25 cellular contexts compared by ENCODE assay signal in the genomic region with DNA sequence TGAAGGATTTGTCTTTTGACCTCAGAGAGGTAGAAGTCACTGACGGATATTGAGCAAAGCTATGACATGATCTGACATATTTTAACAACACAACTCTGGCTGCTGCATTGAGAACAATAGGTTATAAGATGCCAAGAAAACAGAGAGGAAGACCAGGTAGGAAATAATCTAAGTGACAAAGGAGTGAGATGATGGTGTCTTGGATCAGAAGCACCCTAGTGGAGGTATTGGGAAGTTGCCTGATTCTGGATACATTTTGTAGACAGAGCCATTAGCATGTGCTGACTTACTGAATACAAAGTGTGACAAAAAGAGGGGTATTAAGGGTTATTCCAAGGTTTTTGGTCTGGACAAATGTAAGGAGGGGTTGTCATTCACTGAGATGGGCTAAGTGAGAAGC.
DNase-seq lines count a peak whose midpoint lies in the region; ATAC-seq and TF ChIP-seq lines count a peak whose summit lies in the region.
"Had no signal": no experiment of that assay in that cellular context is flagged by ENCODE, and none has a peak within 500 bp of the region (broad histone marks: within the 10 kb centered on the region; RNA-seq: fewer than 3 reads in every experiment).

No MANE protein-coding gene starts in this region.

- H3K9me3 Mint-ChIP-seq in WTC11 (peaks cover 45% of the 10 kb centered on the region), neural crest cell (no peaks in the 10 kb centered on the region)
- peaks cover 11% of the 10 kb centered on the region for H3K9me3 Mint-ChIP-seq in activated T-helper 1 cell treated with anti-CD3 and anti-CD28 coated beads, Interleukin-12 subunit alpha, Interleukin-12 subunit beta, Interleukin-2, Interleukin-4 antibody, amounts not matched to agents 30 ng/mL and 10 ng/mL and 1 ng/mL, durations not matched to agents 14 hours and 24 hours and 36 hours

- intact Hi-C loops in activated T-helper 1 cell treated with anti-CD3 and anti-CD28 coated beads, Interleukin-12 subunit alpha, Interleukin-12 subunit beta, Interleukin-2, Interleukin-4 antibody, amounts not matched to agents 30 ng/mL and 10 ng/mL and 1 ng/mL, durations not matched to agents 14 hours and 24 hours and 36 hours (cut with micrococcal nuclease): no loop called here

- ATAC-seq in WTC11 (peak; percentile 60), HG03175 (IDR thresholded peaks at IDR 0.05; ENCODE audit: unreplicated experiment) (no peak)
- ATAC-seq: activated CD8-positive, alpha-beta T cell treated with anti-CD3 and anti-CD28 coated beads for 36 hours; body of pancreas; HCT116; K562; left cardiac atrium had no signal

- CTCF ChIA-PET in WTC11 (lab: Charles Lee): no interaction called here

- no peak overlapping the region for H3K4me3 ChIP-seq in GM12864 (ENCODE audit: low read depth, low read length)
- H3K4me3 ChIP-seq: body of pancreas, K562, prostate gland, SJSA1, transverse colon had no signal

- POLR2A ChIA-PET in WTC11 (lab: Charles Lee): no interaction called here

- no peaks in the 10 kb centered on the region for H3K27me3 Mint-ChIP-seq in WTC11 (ENCODE audit: low read depth)
- H3K27me3 Mint-ChIP-seq in neural crest cell (ENCODE audit: low read depth): no peaks in the 10 kb centered on the region
- H3K27me3 Mint-ChIP-seq in activated T-helper 1 cell treated with anti-CD3 and anti-CD28 coated beads, Interleukin-12 subunit alpha, Interleukin-12 subunit beta, Interleukin-2, Interleukin-4 antibody, amounts not matched to agents 30 ng/mL and 10 ng/mL and 1 ng/mL, durations not matched to agents 14 hours and 24 hours and 36 hours (ENCODE audit: insufficient read depth): no peaks in the 10 kb centered on the region
- H3K27me3 Mint-ChIP-seq: activated CD8-positive, alpha-beta T cell treated with anti-CD3 and anti-CD28 coated beads for 36 hours; activated naive CD8-positive, alpha-beta T cell treated with anti-CD3 and anti-CD28 coated beads, Interleukin-2, amount 10 ng/mL, durations not matched to agents 7 days and 5 days; stimulated activated naive CD8-positive, alpha-beta T cell treated with anti-CD3 and anti-CD28 coated beads, Interleukin-15, Interleukin-2, amounts not matched to agents 100 ng/mL and 50 ng/mL, for 24 hours had no signal

- no peak for DNase-seq in GM12864 (ENCODE audit: low read depth)
- DNase-seq in HT-29 (ENCODE audit: low spot score): peak; percentile 36
- no peak for DNase-seq in WTC11 (ENCODE audit: low spot score)
- no peak for DNase-seq in neural crest cell (ENCODE audit: low read depth, low spot score)
- no peak for DNase-seq in activated T-helper 1 cell treated with anti-CD3 and anti-CD28 coated beads, Interleukin-12 subunit alpha, Interleukin-12 subunit beta, Interleukin-2, Interleukin-4 antibody, amounts not matched to agents 30 ng/mL and 10 ng/mL and 1 ng/mL, durations not matched to agents 14 hours and 24 hours and 36 hours (ENCODE audit: low spot score)
- DNase-seq in NOMO-1 (lab: John Stamatoyannopoulos, UW; ENCODE audit: unreplicated experiment in 2 of 2): no peak
- DNase-seq: activated CD4-positive, CD25-positive, alpha-beta regulatory T cell; activated CD8-positive, alpha-beta T cell treated with anti-CD3 and anti-CD28 coated beads for 36 hours; activated naive CD8-positive, alpha-beta T cell treated with anti-CD3 and anti-CD28 coated beads, Interleukin-2, amount 10 ng/mL, durations not matched to agents 7 days and 5 days; activated T-cell treated with anti-CD3 and anti-CD28 coated beads, Interleukin-2, amount 50 U/mL, for 48 hours; body of pancreas; Calu3; GF-D8; left cardiac atrium; MV-4-11; NCI-H2029 treated with DMSO at 0.1 percent for 48 hours; NCI-H510A treated with DMSO at 0.1 percent for 48 hours; stimulated activated CD4-positive, alpha-beta T cell treated with anti-CD3 and anti-CD28 coated beads, Interleukin-2, amount 100 ng/mL, for 48 hours; transverse colon had no signal

- no peaks in the 10 kb centered on the region for H3K4me1 Mint-ChIP-seq in WTC11
- no peaks in the 10 kb centered on the region for H3K4me1 Mint-ChIP-seq in neural crest cell
- H3K4me1 Mint-ChIP-seq in activated T-helper 1 cell treated with anti-CD3 and anti-CD28 coated beads, Interleukin-12 subunit alpha, Interleukin-12 subunit beta, Interleukin-2, Interleukin-4 antibody, amounts not matched to agents 30 ng/mL and 10 ng/mL and 1 ng/mL, durations not matched to agents 14 hours and 24 hours and 36 hours (ENCODE audit: low read depth): no peaks in the 10 kb centered on the region
- H3K4me1 Mint-ChIP-seq: activated naive CD8-positive, alpha-beta T cell treated with anti-CD3 and anti-CD28 coated beads, Interleukin-2, amount 10 ng/mL, durations not matched to agents 7 days and 5 days had no signal

- peaks cover 6% of the 10 kb centered on the region for H3K36me3 Mint-ChIP-seq in WTC11
- no peaks in the 10 kb centered on the region for H3K36me3 Mint-ChIP-seq in neural crest cell (ENCODE audit: low read depth)
- H3K36me3 Mint-ChIP-seq in activated T-helper 1 cell treated with anti-CD3 and anti-CD28 coated beads, Interleukin-12 subunit alpha, Interleukin-12 subunit beta, Interleukin-2, Interleukin-4 antibody, amounts not matched to agents 30 ng/mL and 10 ng/mL and 1 ng/mL, durations not matched to agents 14 hours and 24 hours and 36 hours (ENCODE audit: low read depth): no peaks in the 10 kb centered on the region
- H3K36me3 Mint-ChIP-seq: activated naive CD8-positive, alpha-beta T cell treated with anti-CD3 and anti-CD28 coated beads, Interleukin-2, amount 10 ng/mL, durations not matched to agents 7 days and 5 days had no signal

- no peak overlapping the region for H3K27ac Mint-ChIP-seq in WTC11
- H3K27ac Mint-ChIP-seq in neural crest cell (ENCODE audit: unreplicated experiment): no peak overlapping the region
- H3K27ac Mint-ChIP-seq in activated T-helper 1 cell treated with anti-CD3 and anti-CD28 coated beads, Interleukin-12 subunit alpha, Interleukin-12 subunit beta, Interleukin-2, Interleukin-4 antibody, amounts not matched to agents 30 ng/mL and 10 ng/mL and 1 ng/mL, durations not matched to agents 14 hours and 24 hours and 36 hours: no peak overlapping the region
- H3K27ac Mint-ChIP-seq: activated CD8-positive, alpha-beta T cell treated with anti-CD3 and anti-CD28 coated beads for 36 hours; activated naive CD8-positive, alpha-beta T cell treated with anti-CD3 and anti-CD28 coated beads, Interleukin-2, amount 10 ng/mL, durations not matched to agents 7 days and 5 days; stimulated activated naive CD8-positive, alpha-beta T cell treated with anti-CD3 and anti-CD28 coated beads, Interleukin-15, Interleukin-2, amounts not matched to agents 100 ng/mL and 50 ng/mL, for 24 hours had no signal

- TF ChIP-seq CTCF in GM12864 (IDR thresholded peaks at IDR 0.05; ENCODE audit: low read depth, low read length, missing control alignments): peak; percentile 23
- peak; percentile 38; the same call in 1 of the 2 replicates for TF ChIP-seq CTCF in WTC11 (IDR thresholded peaks at IDR 0.05)
- peak; percentile 52 for TF ChIP-seq CTCF in neural crest cell (conservative IDR thresholded peaks at IDR 0.05)

- H3K4me3 Mint-ChIP-seq in WTC11 (no peak overlapping the region), neural crest cell (no peak overlapping the region)
- no peak overlapping the region for H3K4me3 Mint-ChIP-seq in activated T-helper 1 cell treated with anti-CD3 and anti-CD28 coated beads, Interleukin-12 subunit alpha, Interleukin-12 subunit beta, Interleukin-2, Interleukin-4 antibody, amounts not matched to agents 30 ng/mL and 10 ng/mL and 1 ng/mL, durations not matched to agents 14 hours and 24 hours and 36 hours
- H3K4me3 Mint-ChIP-seq: activated CD8-positive, alpha-beta T cell treated with anti-CD3 and anti-CD28 coated beads for 36 hours; activated naive CD8-positive, alpha-beta T cell treated with anti-CD3 and anti-CD28 coated beads, Interleukin-2, amount 10 ng/mL, durations not matched to agents 7 days and 5 days; stimulated activated naive CD8-positive, alpha-beta T cell treated with anti-CD3 and anti-CD28 coated beads, Interleukin-15, Interleukin-2, amounts not matched to agents 100 ng/mL and 50 ng/mL, for 24 hours had no signal

TF ChIP-seq in WTC11, 78 proteins besides CTCF, POLR2A, EP300 and RAD21:
- TF ChIP-seq SMAD4 (CRISPR knock-in tag; IDR thresholded peaks at IDR 0.05) (no peak), ELF4 (CRISPR knock-in tag; IDR thresholded peaks at IDR 0.05; ENCODE audit: low read depth) (no peak)
